ENCODE assay signal across 23 cellular contexts in the genomic region with DNA sequence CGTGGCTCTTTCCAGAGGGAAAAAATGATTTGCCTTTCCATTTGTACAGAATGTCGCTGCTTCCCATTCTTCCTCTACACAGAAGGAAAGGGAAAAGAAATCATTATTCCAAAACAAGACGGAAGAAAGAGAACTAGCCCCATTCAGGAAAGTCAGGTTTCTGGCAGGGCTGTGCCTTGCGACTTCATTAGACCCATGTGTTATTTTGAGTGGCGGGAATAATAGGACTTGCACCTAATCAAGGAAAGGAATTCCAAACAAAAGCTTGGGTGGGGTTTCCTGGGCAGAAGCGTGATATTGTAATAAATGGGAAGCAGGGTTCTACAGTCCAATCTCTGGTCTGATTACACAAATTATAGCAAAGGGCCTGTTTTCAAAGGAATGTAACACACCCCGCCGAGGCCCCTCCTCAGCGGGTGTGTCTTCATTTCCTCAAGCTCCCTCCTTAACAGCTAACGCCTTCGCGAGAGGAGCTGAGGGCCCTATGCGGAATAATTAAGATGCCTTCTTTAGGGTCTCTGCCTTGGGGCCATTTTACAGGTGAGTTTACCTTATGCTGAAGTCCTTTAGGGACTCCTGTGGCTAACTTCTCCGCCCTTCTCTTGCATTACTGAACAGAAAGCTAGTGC.
DNase-seq lines count a peak whose midpoint lies in the region; ATAC-seq and TF ChIP-seq lines count a peak whose summit lies in the region.
"Had no signal": no experiment of that assay in that cellular context is flagged by ENCODE, and none has a peak within 500 bp of the region (broad histone marks: within the 10 kb centered on the region; RNA-seq: fewer than 3 reads in every experiment).

No MANE protein-coding gene starts in this region.

- H3K4me3 ChIP-seq in right atrium auricular region = peak overlapping the region; percentile 11 to 33
- H3K4me3 ChIP-seq: A549, K562, pancreas, tibial artery had no signal

- no peaks in the 10 kb centered on the region for H3K27me3 ChIP-seq in right atrium auricular region
- H3K27me3 ChIP-seq: pancreas, tibial artery had no signal

- DNase-seq in Right ventricle myocardium superior (no peak), cardiac septum (ENCODE audit: low spot score) (no peak), right atrium auricular region (ENCODE audit: low spot score) (no peak), omental fat pad (ENCODE audit: low spot score) (no peak), NCI-H2196 (lab: John Stamatoyannopoulos, UW; ENCODE audit: unreplicated experiment) (no peak), NCI-H187 (lab: John Stamatoyannopoulos, UW) (no peak), ACHN (no peak)
- DNase-seq: activated CD4-positive, alpha-beta T cell treated with anti-CD3 and anti-CD28 coated beads, Interleukin-2, amount 50 U/mL, for 48 hours; activated naive CD4-positive, alpha-beta T cell treated with anti-CD3 and anti-CD28 coated beads, Interleukin-2, amount 50 U/mL, for 16 hours; activated T-cell treated with anti-CD3 and anti-CD28 coated beads, Interleukin-2, amount 50 U/mL, for 1 hour; DMS79 treated with DMSO at 0.1 percent for 48 hours; erythroblast; glutamatergic neuron; kidney; NCI-H1048; pancreas; T-cell; tibial artery had no signal

- intact Hi-C loops in Right ventricle myocardium superior (cut with DNase I) (loop anchor here (10.0 kb wide), 1 partner anchor 166 kb away; a partner anchor contains a TSS), cardiac septum (cut with DNase I) (no loop called here)

- H3K9me3 ChIP-seq in right atrium auricular region = no peaks in the 10 kb centered on the region
- H3K9me3 ChIP-seq: A549, pancreas, tibial artery had no signal

- no peak overlapping the region for H3K27ac ChIP-seq in right atrium auricular region
- H3K27ac ChIP-seq: A549, pancreas, RWPE1, tibial artery had no signal

- H3K4me1 ChIP-seq in right atrium auricular region = peaks cover 0 to 22% of the 10 kb centered on the region in 2 donors
- H3K4me1 ChIP-seq: A549, pancreas had no signal

- ATAC-seq in Right ventricle myocardium superior (ENCODE audit: poor library complexity) (peak; percentile 47), omental fat pad (ENCODE audit: low FRiP score) (peak; percentile 39), SK-N-SH treated with all-trans-retinoic acid at 6 μM for 48 hours (no peak)
- ATAC-seq: A549; K562; pancreas; stimulated activated effector memory CD8-positive, alpha-beta T cell treated with anti-CD3 and anti-CD28 coated beads, Interleukin-12 subunit alpha, Interleukin-12 subunit beta, amount 100 ng/mL, for 72 hours; T-cell had no signal

- no peak for TF ChIP-seq CTCF in right atrium auricular region (IDR thresholded peaks at IDR 0.05)
- no peak for TF ChIP-seq CTCF in omental fat pad (IDR thresholded peaks at IDR 0.05)

- no peaks in the 10 kb centered on the region for H3K36me3 ChIP-seq in right atrium auricular region
- H3K36me3 ChIP-seq: pancreas, tibial artery had no signal

- in situ Hi-C loops in ACHN (cut with HindIII; ENCODE audit: low pct_ligation_motif_present, low pct_unique_long_range_greater_than_20kb, low sequenced_read_pairs) = no loop called here

TF ChIP-seq in SK-N-SH treated with all-trans-retinoic acid at 6 μM for 48 hours, 23 proteins besides CTCF, POLR2A, EP300 and RAD21 (continues in another document):
- TF ChIP-seq, protein P1, sequence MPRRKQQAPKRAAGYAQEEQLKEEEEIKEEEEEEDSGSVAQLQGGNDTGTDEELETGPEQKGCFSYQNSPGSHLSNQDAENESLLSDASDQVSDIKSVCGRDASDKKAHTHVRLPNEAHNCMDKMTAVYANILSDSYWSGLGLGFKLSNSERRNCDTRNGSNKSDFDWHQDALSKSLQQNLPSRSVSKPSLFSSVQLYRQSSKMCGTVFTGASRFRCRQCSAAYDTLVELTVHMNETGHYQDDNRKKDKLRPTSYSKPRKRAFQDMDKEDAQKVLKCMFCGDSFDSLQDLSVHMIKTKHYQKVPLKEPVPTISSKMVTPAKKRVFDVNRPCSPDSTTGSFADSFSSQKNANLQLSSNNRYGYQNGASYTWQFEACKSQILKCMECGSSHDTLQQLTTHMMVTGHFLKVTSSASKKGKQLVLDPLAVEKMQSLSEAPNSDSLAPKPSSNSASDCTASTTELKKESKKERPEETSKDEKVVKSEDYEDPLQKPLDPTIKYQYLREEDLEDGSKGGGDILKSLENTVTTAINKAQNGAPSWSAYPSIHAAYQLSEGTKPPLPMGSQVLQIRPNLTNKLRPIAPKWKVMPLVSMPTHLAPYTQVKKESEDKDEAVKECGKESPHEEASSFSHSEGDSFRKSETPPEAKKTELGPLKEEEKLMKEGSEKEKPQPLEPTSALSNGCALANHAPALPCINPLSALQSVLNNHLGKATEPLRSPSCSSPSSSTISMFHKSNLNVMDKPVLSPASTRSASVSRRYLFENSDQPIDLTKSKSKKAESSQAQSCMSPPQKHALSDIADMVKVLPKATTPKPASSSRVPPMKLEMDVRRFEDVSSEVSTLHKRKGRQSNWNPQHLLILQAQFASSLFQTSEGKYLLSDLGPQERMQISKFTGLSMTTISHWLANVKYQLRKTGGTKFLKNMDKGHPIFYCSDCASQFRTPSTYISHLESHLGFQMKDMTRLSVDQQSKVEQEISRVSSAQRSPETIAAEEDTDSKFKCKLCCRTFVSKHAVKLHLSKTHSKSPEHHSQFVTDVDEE (CRISPR knock-in tag; IDR thresholded peaks at IDR 0.05) = no peak
- TF ChIP-seq ARNTL (CRISPR knock-in tag; IDR thresholded peaks at IDR 0.05; ENCODE audit: borderline replicate concordance, low read depth) (no peak), ZC3H10 (CRISPR knock-in tag; IDR thresholded peaks at IDR 0.05) (no peak), PPARA (CRISPR knock-in tag; IDR thresholded peaks at IDR 0.05; ENCODE audit: borderline replicate concordance) (no peak), ZNF565 (CRISPR knock-in tag; conservative IDR thresholded peaks at IDR 0.05; ENCODE audit: low read depth) (no peak), ZFP30 (CRISPR knock-in tag; IDR thresholded peaks at IDR 0.05) (no peak), ESRRG (CRISPR knock-in tag; IDR thresholded peaks at IDR 0.05) (no peak), ZNF8 (CRISPR knock-in tag; IDR thresholded peaks at IDR 0.05) (no peak), ZFP3 (CRISPR knock-in tag; IDR thresholded peaks at IDR 0.05) (no peak), CSDC2 (CRISPR knock-in tag; IDR thresholded peaks at IDR 0.05) (no peak), ZNF70 (CRISPR knock-in tag; IDR thresholded peaks at IDR 0.05) (no peak), BACH2 (CRISPR knock-in tag; IDR thresholded peaks at IDR 0.05; ENCODE audit: borderline replicate concordance) (no peak), GLIS3 (CRISPR knock-in tag; IDR thresholded peaks at IDR 0.05) (no peak), ISL1 (CRISPR knock-in tag; IDR thresholded peaks at IDR 0.05) (no peak), SNAI2 (CRISPR knock-in tag; IDR thresholded peaks at IDR 0.05) (no peak)
- TF ChIP-seq, protein P2, sequence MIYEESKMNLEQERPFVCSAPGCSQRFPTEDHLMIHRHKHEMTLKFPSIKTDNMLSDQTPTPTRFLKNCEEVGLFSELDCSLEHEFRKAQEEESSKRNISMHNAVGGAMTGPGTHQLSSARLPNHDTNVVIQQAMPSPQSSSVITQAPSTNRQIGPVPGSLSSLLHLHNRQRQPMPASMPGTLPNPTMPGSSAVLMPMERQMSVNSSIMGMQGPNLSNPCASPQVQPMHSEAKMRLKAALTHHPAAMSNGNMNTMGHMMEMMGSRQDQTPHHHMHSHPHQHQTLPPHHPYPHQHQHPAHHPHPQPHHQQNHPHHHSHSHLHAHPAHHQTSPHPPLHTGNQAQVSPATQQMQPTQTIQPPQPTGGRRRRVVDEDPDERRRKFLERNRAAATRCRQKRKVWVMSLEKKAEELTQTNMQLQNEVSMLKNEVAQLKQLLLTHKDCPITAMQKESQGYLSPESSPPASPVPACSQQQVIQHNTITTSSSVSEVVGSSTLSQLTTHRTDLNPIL (CRISPR knock-in tag; IDR thresholded peaks at IDR 0.05; ENCODE audit: low read depth) = no peak
- TF ChIP-seq, protein P3, sequence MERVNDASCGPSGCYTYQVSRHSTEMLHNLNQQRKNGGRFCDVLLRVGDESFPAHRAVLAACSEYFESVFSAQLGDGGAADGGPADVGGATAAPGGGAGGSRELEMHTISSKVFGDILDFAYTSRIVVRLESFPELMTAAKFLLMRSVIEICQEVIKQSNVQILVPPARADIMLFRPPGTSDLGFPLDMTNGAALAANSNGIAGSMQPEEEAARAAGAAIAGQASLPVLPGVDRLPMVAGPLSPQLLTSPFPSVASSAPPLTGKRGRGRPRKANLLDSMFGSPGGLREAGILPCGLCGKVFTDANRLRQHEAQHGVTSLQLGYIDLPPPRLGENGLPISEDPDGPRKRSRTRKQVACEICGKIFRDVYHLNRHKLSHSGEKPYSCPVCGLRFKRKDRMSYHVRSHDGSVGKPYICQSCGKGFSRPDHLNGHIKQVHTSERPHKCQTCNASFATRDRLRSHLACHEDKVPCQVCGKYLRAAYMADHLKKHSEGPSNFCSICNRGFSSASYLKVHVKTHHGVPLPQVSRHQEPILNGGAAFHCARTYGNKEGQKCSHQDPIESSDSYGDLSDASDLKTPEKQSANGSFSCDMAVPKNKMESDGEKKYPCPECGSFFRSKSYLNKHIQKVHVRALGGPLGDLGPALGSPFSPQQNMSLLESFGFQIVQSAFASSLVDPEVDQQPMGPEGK (CRISPR knock-in tag; IDR thresholded peaks at IDR 0.05; ENCODE audit: borderline replicate concordance) = no peak
- TF ChIP-seq, protein P4, sequence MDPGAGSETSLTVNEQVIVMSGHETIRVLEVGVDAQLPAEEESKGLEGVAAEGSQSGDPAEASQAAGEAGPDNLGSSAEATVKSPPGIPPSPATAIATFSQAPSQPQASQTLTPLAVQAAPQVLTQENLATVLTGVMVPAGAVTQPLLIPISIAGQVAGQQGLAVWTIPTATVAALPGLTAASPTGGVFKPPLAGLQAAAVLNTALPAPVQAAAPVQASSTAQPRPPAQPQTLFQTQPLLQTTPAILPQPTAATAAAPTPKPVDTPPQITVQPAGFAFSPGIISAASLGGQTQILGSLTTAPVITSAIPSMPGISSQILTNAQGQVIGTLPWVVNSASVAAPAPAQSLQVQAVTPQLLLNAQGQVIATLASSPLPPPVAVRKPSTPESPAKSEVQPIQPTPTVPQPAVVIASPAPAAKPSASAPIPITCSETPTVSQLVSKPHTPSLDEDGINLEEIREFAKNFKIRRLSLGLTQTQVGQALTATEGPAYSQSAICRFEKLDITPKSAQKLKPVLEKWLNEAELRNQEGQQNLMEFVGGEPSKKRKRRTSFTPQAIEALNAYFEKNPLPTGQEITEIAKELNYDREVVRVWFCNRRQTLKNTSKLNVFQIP (CRISPR knock-in tag; IDR thresholded peaks at IDR 0.05; ENCODE audit: borderline replicate concordance, low read depth) = no peak
